8 cellular contexts compared by ENCODE assay signal in genomic region chr11:12110714-12111481, GRCh38. TPM values are rescaled to one million over a fixed set of nuclear protein-coding genes. Genes with fewer than 3 reads are reported as not detected.
DNase-seq lines count a peak whose midpoint lies in the region; ATAC-seq and TF ChIP-seq lines count a peak whose summit lies in the region.

No MANE protein-coding gene starts in this region.

- no peaks in the 10 kb centered on the region for H3K36me3 ChIP-seq in fibroblast of lung (ENCODE audit: control insufficient read depth, insufficient read depth, low read length)
- no peaks in the 10 kb centered on the region for H3K36me3 ChIP-seq in neural progenitor cell

- DNase-seq in GM12865 (ENCODE audit: low read depth) (no peak), fibroblast of lung (ENCODE audit: low read depth in 2 of 2) (no peak), neural progenitor cell (ENCODE audit: low spot score) (peak; percentile 63), cerebellum (ENCODE audit: low spot score) (no peak), SHP77 (lab: John Stamatoyannopoulos, UW) (no peak)
- DNase-seq in activated CD8-positive, alpha-beta T cell treated with anti-CD3 and anti-CD28 coated beads for 36 hours, result peak; percentile 64

- POLR2A ChIA-PET in activated CD8-positive, alpha-beta T cell treated with anti-CD3 and anti-CD28 coated beads for 36 hours (lab: Charles Lee), result interaction anchor here (0.9 to 2.5 kb wide), 13 partner anchors 9 to 125 kb away, joined by 3 to 10 read pairs (median 3); no protein-coding TSS in a partner anchor

- H3K4me3 ChIP-seq in GM12865 (ENCODE audit: low read depth, low read length) (peak overlapping the region; percentile 51), fibroblast of lung (replicated peaks in 1 of 4; ENCODE audit: control extremely low read depth in 1 of 4, insufficient read depth in 1 of 4, low read depth in 3 of 4, low read length in 4 of 4) (peak overlapping the region; percentile 83 to 90 (median 88)), neural progenitor cell (peak overlapping the region; percentile 44)

- peak; percentile 17 for ATAC-seq in GM21717 (IDR thresholded peaks at IDR 0.05; ENCODE audit: unreplicated experiment)
- peak; percentile 35 for ATAC-seq in activated CD8-positive, alpha-beta T cell treated with anti-CD3 and anti-CD28 coated beads for 36 hours

- TF ChIP-seq RAD21 in Ishikawa (IDR thresholded peaks at IDR 0.05; ENCODE audit: low read depth), result no peak

- H3K4me1 ChIP-seq in fibroblast of lung (ENCODE audit: control insufficient read depth, extremely low read depth, insufficient read depth, low read length), result peaks cover 21% of the 10 kb centered on the region
- H3K4me1 ChIP-seq in neural progenitor cell, result peaks cover 8% of the 10 kb centered on the region

- H3K36me3 Mint-ChIP-seq in activated CD8-positive, alpha-beta T cell treated with anti-CD3 and anti-CD28 coated beads for 36 hours (ENCODE audit: low read depth), result no peaks in the 10 kb centered on the region
- no peaks in the 10 kb centered on the region for H3K36me3 Mint-ChIP-seq in neural progenitor cell

- intact Hi-C loops in activated CD8-positive, alpha-beta T cell treated with anti-CD3 and anti-CD28 coated beads for 36 hours (cut with micrococcal nuclease), result no loop called here

- H3K9ac ChIP-seq in fibroblast of lung (ENCODE audit: insufficient read depth, low read length) (peak overlapping the region; percentile 91), neural progenitor cell (no peak overlapping the region)

- TF ChIP-seq EP300 in Ishikawa (IDR thresholded peaks at IDR 0.05; ENCODE audit: borderline replicate concordance), result no peak

- H3K9me3 ChIP-seq in fibroblast of lung (ENCODE audit: control insufficient read depth, insufficient read depth, low read depth, low read length) (no peaks in the 10 kb centered on the region), neural progenitor cell (ENCODE audit: low read depth) (no peaks in the 10 kb centered on the region)

- H3K27me3 ChIP-seq in fibroblast of lung (ENCODE audit: control insufficient read depth, insufficient read depth, low read length) (no peaks in the 10 kb centered on the region), neural progenitor cell (peaks cover 43% of the 10 kb centered on the region)

- H4K20me1 ChIP-seq in fibroblast of lung (ENCODE audit: control insufficient read depth, extremely low read depth, insufficient read depth, low read length), result no peaks in the 10 kb centered on the region
- peaks cover 6% of the 10 kb centered on the region for H4K20me1 ChIP-seq in neural progenitor cell (ENCODE audit: low read depth)

- H3K27ac ChIP-seq in fibroblast of lung (ENCODE audit: insufficient read depth, low read length), result peak overlapping the region; percentile 91
- H3K27ac ChIP-seq in neural progenitor cell, result no peak overlapping the region

- no peaks in the 10 kb centered on the region for H3K27me3 Mint-ChIP-seq in activated CD8-positive, alpha-beta T cell treated with anti-CD3 and anti-CD28 coated beads for 36 hours
- peaks cover 21% of the 10 kb centered on the region for H3K27me3 Mint-ChIP-seq in neural progenitor cell (ENCODE audit: insufficient read depth, low read depth)

- no peak overlapping the region for H2AFZ ChIP-seq in fibroblast of lung (ENCODE audit: low read length)
- peak overlapping the region; percentile 47 for H2AFZ ChIP-seq in neural progenitor cell (replicated peaks)

- H3F3A ChIP-seq in neural progenitor cell (ENCODE audit: low read depth), result peaks cover 10% of the 10 kb centered on the region

- TF ChIP-seq CTCF in GM12865 (IDR thresholded peaks at IDR 0.05; ENCODE audit: insufficient read depth, low read depth, low read length, missing control alignments) (no peak), fibroblast of lung (conservative IDR thresholded peaks at IDR 0.05 in 1 of 2, IDR thresholded peaks at IDR 0.05 in 1 of 2; ENCODE audit: low read depth in 1 of 2, low read length in 2 of 2) (no peak), neural progenitor cell (IDR thresholded peaks at IDR 0.05) (no peak)
- no peak for TF ChIP-seq CTCF in activated CD8-positive, alpha-beta T cell treated with anti-CD3 and anti-CD28 coated beads for 36 hours (IDR thresholded peaks at IDR 0.05)

- H3K79me2 ChIP-seq in fibroblast of lung (ENCODE audit: control insufficient read depth, insufficient read depth, low read length), result peaks cover 52% of the 10 kb centered on the region
- H3K79me2 ChIP-seq in neural progenitor cell (ENCODE audit: low read depth), result no peaks in the 10 kb centered on the region

- no peaks in the 10 kb centered on the region for H3K9me3 Mint-ChIP-seq in activated CD8-positive, alpha-beta T cell treated with anti-CD3 and anti-CD28 coated beads for 36 hours
- H3K9me3 Mint-ChIP-seq in neural progenitor cell, result no peaks in the 10 kb centered on the region

- peak overlapping the region; percentile 77 for H3K4me2 ChIP-seq in fibroblast of lung (ENCODE audit: extremely low read depth, insufficient read depth, low read length)
- H3K4me2 ChIP-seq in neural progenitor cell, result peak overlapping the region; percentile 83

- CTCF ChIA-PET in activated CD8-positive, alpha-beta T cell treated with anti-CD3 and anti-CD28 coated beads for 36 hours (lab: Charles Lee), result interaction anchor here (0.6 to 2.4 kb wide), 3 partner anchors 8 to 113 kb away, joined by 3 to 8 read pairs (median 3); no protein-coding TSS in a partner anchor

- no peak overlapping the region for H3K27ac Mint-ChIP-seq in activated CD8-positive, alpha-beta T cell treated with anti-CD3 and anti-CD28 coated beads for 36 hours
- H3K27ac Mint-ChIP-seq in neural progenitor cell, result no peak overlapping the region

- H3K4me1 Mint-ChIP-seq in activated CD8-positive, alpha-beta T cell treated with anti-CD3 and anti-CD28 coated beads for 36 hours (ENCODE audit: low read depth), result peaks cover 31% of the 10 kb centered on the region
- peaks cover 8% of the 10 kb centered on the region for H3K4me1 Mint-ChIP-seq in neural progenitor cell

- peak overlapping the region; percentile 71 for H3K4me3 Mint-ChIP-seq in activated CD8-positive, alpha-beta T cell treated with anti-CD3 and anti-CD28 coated beads for 36 hours
- H3K4me3 Mint-ChIP-seq in neural progenitor cell, result peak overlapping the region; percentile 79

TF ChIP-seq in Ishikawa, 13 proteins besides CTCF, POLR2A, EP300 and RAD21:
- peak; percentile 24; the same call in 1 of the 2 replicates for TF ChIP-seq ZBTB7A (IDR thresholded peaks at IDR 0.05; ENCODE audit: low read depth)
- no peak for TF ChIP-seq USF1 (IDR thresholded peaks at IDR 0.05)
- TF ChIP-seq CREB1 (IDR thresholded peaks at IDR 0.05; ENCODE audit: low read depth), result no peak
TF ChIP-seq in Ishikawa: peak in this region for 1.

RNA-seq across cellular contexts. Expression of gene MICAL2, which starts 0.5 kb away (rescaled TPM):
- 100 to 1,000 TPM in 1 of 2 experiments, 10 to 100 TPM in 1; 99.8 to 105 TPM for total RNA-seq in activated CD8-positive, alpha-beta T cell treated with anti-CD3 and anti-CD28 coated beads for 36 hours
- 88.6 and 275 TPM in 2 replicates for total RNA-seq in fibroblast of lung
- 78.5 and 120 TPM in 2 replicates for polyA plus RNA-seq in fibroblast of lung
- polyA plus RNA-seq in fibroblast of lung (2012), result 125 and 167 TPM in 2 replicates
- 234 and 390 TPM in 2 replicates for polyA minus RNA-seq in fibroblast of lung (ENCODE audit: low replicate concordance)
- 0.60 and 0.68 TPM in 2 replicates for total RNA-seq in neural progenitor cell (ENCODE audit: low replicate concordance)
- 20.0 TPM for total RNA-seq in cerebellum

Comparison
In these comparisons a context has a peak if more than half of its experiments do, and no peak if none do; other contexts are left out.
1. DNase-seq: peak in activated CD8-positive, alpha-beta T cell treated with anti-CD3 and anti-CD28 coated beads for 36 hours (single experiment) and neural progenitor cell (single experiment); none in GM12865 (single experiment), fibroblast of lung (0 of 2), cerebellum (single experiment) and SHP77 (0 of 2).
2. RNA of gene MICAL2, which starts 0.5 kb away (total RNA-seq): 88.6 to 275 TPM in fibroblast of lung, 99.8 to 105 TPM in activated CD8-positive, alpha-beta T cell treated with anti-CD3 and anti-CD28 coated beads for 36 hours and 20.0 TPM in cerebellum (single experiment); 0.60 to 0.68 TPM in neural progenitor cell; every median in the first group is over 10 times any median in the second.
3. Peak in every context shown above with its lines, with median percentiles within 50 percentile points of each other: H3K4me3 ChIP-seq.